ENCODE assay signal across 10 cellular contexts in genomic region chr7:101990811-101991418, GRCh38.
A peak's percentile ranks its signal among the peaks of the same experiment; 100 is the strongest.
DNase-seq lines count a peak whose midpoint lies in the region; ATAC-seq and TF ChIP-seq lines count a peak whose summit lies in the region.
"Had no signal": no experiment of that assay in that cellular context is flagged by ENCODE, and none has a peak within 500 bp of the region (broad histone marks: within the 10 kb centered on the region; RNA-seq: fewer than 3 reads in every experiment).

No MANE protein-coding gene starts in this region.

- ATAC-seq in HG02870 (IDR thresholded peaks at IDR 0.05; ENCODE audit: unreplicated experiment) (peak; percentile 53), GM18873 (IDR thresholded peaks at IDR 0.05; ENCODE audit: low FRiP score, unreplicated experiment) (no peak)

- H3K27me3 ChIP-seq in transverse colon = no peaks in the 10 kb centered on the region

- CTCF ChIA-PET in activated naive CD4-positive, alpha-beta T cell treated with anti-CD3 and anti-CD28 coated beads for 36 hours (lab: Charles Lee) = interaction anchor here (0.7 to 1.1 kb wide), 2 partner anchors 24 to 388 kb away, joined by 3 read pairs; no protein-coding TSS in a partner anchor

- TF ChIP-seq CTCF in transverse colon (IDR thresholded peaks at IDR 0.05) = no peak

- no peaks in the 10 kb centered on the region for H3K36me3 Mint-ChIP-seq in activated naive CD4-positive, alpha-beta T cell treated with anti-CD3 and anti-CD28 coated beads for 36 hours (ENCODE audit: low read depth)

- H3K27ac Mint-ChIP-seq in activated naive CD4-positive, alpha-beta T cell treated with anti-CD3 and anti-CD28 coated beads for 36 hours = no peak overlapping the region

- no peak overlapping the region for H3K4me3 ChIP-seq in transverse colon

- no peaks in the 10 kb centered on the region for H3K36me3 ChIP-seq in transverse colon

- H3K27me3 Mint-ChIP-seq in activated naive CD4-positive, alpha-beta T cell treated with anti-CD3 and anti-CD28 coated beads for 36 hours (ENCODE audit: low read depth) = no peaks in the 10 kb centered on the region

- 85 to 88% methylated on average over 5 to 17 of the region's 17 CpGs for WGBS in transverse colon (ENCODE audit: low coverage in 1 of 2), 2 donors

- peak; percentile 36 for DNase-seq in activated naive CD4-positive, alpha-beta T cell treated with anti-CD3 and anti-CD28 coated beads for 36 hours
- DNase-seq in activated naive CD4-positive, alpha-beta T cell treated with Interleukin-2 at 50 U/mL for 16 hours = no peak
- DNase-seq in NOMO-1 treated with DMSO at 0.1 percent for 48 hours (lab: John Stamatoyannopoulos, UW; ENCODE audit: unreplicated experiment) (peak; percentile 92), transverse colon (peak; percentile 63), NCI-H1694 (lab: John Stamatoyannopoulos, UW) (no peak), NCI-H526 treated with DMSO at 0.1 percent for 48 hours (lab: John Stamatoyannopoulos, UW) (no peak)
- DNase-seq: AML-193, NCI-H1105 had no signal

- in situ Hi-C loops in transverse colon (cut with MboI; ENCODE audit: low pct_ligation_motif_present in 1 of 4, low pct_unique_long_range_greater_than_20kb in 1 of 4, low sequenced_read_pairs in 3 of 4) = no loop called here

- peak overlapping the region in 1 of 4 donors; percentile 23 for H3K27ac ChIP-seq in transverse colon

- intact Hi-C loops in activated naive CD4-positive, alpha-beta T cell treated with anti-CD3 and anti-CD28 coated beads for 36 hours (cut with micrococcal nuclease) = no loop called here
- intact Hi-C loops in transverse colon (cut with DNase I; ENCODE audit: low total_unique reads) = no loop called here

- peaks cover 0 to 3% (median 0%) of the 10 kb centered on the region in 4 donors for H3K4me1 ChIP-seq in transverse colon

- no peak for TF ChIP-seq POLR2A in transverse colon (IDR thresholded peaks at IDR 0.05)

- H3K9me3 Mint-ChIP-seq in activated naive CD4-positive, alpha-beta T cell treated with anti-CD3 and anti-CD28 coated beads for 36 hours = no peaks in the 10 kb centered on the region

- H3K4me1 Mint-ChIP-seq in activated naive CD4-positive, alpha-beta T cell treated with anti-CD3 and anti-CD28 coated beads for 36 hours (ENCODE audit: low read depth) = peaks cover 24% of the 10 kb centered on the region

- H3K4me3 Mint-ChIP-seq in activated naive CD4-positive, alpha-beta T cell treated with anti-CD3 and anti-CD28 coated beads for 36 hours = peak overlapping the region; percentile 27

- H3K9me3 ChIP-seq in transverse colon = no peaks in the 10 kb centered on the region

- no peak for TF ChIP-seq EP300 in transverse colon (IDR thresholded peaks at IDR 0.05; ENCODE audit: low read depth)

Comparison
In these comparisons a context has a peak if more than half of its experiments do, and no peak if none do; other contexts are left out.
1. DNase-seq: peak in activated naive CD4-positive, alpha-beta T cell treated with anti-CD3 and anti-CD28 coated beads for 36 hours (single experiment), NOMO-1 treated with DMSO at 0.1 percent for 48 hours (single experiment) and transverse colon (single experiment); none in activated naive CD4-positive, alpha-beta T cell treated with Interleukin-2 at 50 U/mL for 16 hours (single experiment), NCI-H1694 (single experiment) and NCI-H526 treated with DMSO at 0.1 percent for 48 hours (single experiment).